ENCODE assay signal across 22 cellular contexts in the genomic region with DNA sequence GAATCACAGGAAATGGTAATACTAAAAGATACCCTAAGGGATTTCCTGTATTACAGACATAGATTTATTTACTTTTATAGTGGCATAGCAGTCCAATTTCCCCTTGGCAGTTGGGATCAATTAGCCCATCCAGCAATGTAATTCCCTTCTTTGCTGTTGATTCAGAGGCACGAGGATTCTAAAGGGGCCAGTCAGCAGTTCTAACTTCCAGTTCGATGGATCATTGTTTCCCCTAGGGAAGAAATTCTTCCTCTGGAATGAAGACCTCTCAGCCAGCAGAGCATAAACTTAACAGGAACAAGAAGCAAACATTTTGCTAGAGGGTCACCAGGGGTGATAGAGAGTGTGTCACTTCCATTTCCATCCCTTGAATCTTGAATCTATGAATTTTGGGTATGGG.
DNase-seq lines count a peak whose midpoint lies in the region; ATAC-seq, FAIRE-seq and TF ChIP-seq lines count a peak whose summit lies in the region.
"Had no signal": no experiment of that assay in that cellular context is flagged by ENCODE, and none has a peak within 500 bp of the region (broad histone marks: within the 10 kb centered on the region; RNA-seq: fewer than 3 reads in every experiment).

No MANE protein-coding gene starts in this region.

- peak; percentile 12 for DNase-seq in COLO829 (ENCODE audit: low spot score)
- DNase-seq in bronchial epithelial cell (ENCODE audit: low read depth) = peak; percentile 4
- peak; percentile 21 for DNase-seq in fibroblast of the conjunctiva (ENCODE audit: low read depth)
- DNase-seq in suprapubic skin (ENCODE audit: low spot score in 2 of 2) = no peak
- DNase-seq in GM13977 (ENCODE audit: low spot score) = no peak
- DNase-seq in SW 1271 (lab: John Stamatoyannopoulos, UW) = no peak
- DNase-seq: AML-193, DMS79, GOT3, HCEC 1CT, IMR-90, NCI-H1092 treated with DMSO at 0.1 percent for 48 hours, NCI-H1436 treated with DMSO at 0.1 percent for 48 hours, NCI-H1930, NCI-H510A, NCI-H748 treated with DMSO at 0.1 percent for 48 hours, SIG-M5 had no signal

- TF ChIP-seq CTCF in bronchial epithelial cell (IDR thresholded peaks at IDR 0.05; ENCODE audit: insufficient read depth, low read length, severe bottlenecking) = no peak
- no peak for TF ChIP-seq CTCF in suprapubic skin (IDR thresholded peaks at IDR 0.05)
- TF ChIP-seq CTCF in GM13977 (IDR thresholded peaks at IDR 0.05; ENCODE audit: extremely low read depth, insufficient read depth, missing control alignments) = no peak

- H3K4me3 ChIP-seq in bronchial epithelial cell (ENCODE audit: low read depth, low read length) (no peak overlapping the region), suprapubic skin (no peak overlapping the region)

- no peaks in the 10 kb centered on the region for H3K4me1 ChIP-seq in suprapubic skin

- peak overlapping the region; percentile 24 for H3K27ac ChIP-seq in suprapubic skin
- H3K27ac ChIP-seq: HL-60, KMS-11 had no signal

- H3K27me3 ChIP-seq in bronchial epithelial cell (ENCODE audit: control insufficient read depth, insufficient read depth, low read length) (no peaks in the 10 kb centered on the region), suprapubic skin (no peaks in the 10 kb centered on the region)

- in situ Hi-C loops in GM13977 (cut with MboI; ENCODE audit: low pct_unique_long_range_greater_than_20kb, low sequenced_read_pairs, unreplicated experiment) = no loop called here

- no peak for ATAC-seq in GM19023 (IDR thresholded peaks at IDR 0.05; ENCODE audit: unreplicated experiment)
- ATAC-seq: Panc1, SK-N-SH treated with all-trans-retinoic acid at 6 μM for 48 hours had no signal

- 28% methylated on average over 2 of the region's 2 CpGs for WGBS in suprapubic skin

- H3K9me3 ChIP-seq in suprapubic skin = no peaks in the 10 kb centered on the region

- H3K36me3 ChIP-seq in bronchial epithelial cell (ENCODE audit: control insufficient read depth, insufficient read depth, low read length) (no peaks in the 10 kb centered on the region), suprapubic skin (no peaks in the 10 kb centered on the region)

- FAIRE-seq in bronchial epithelial cell (lab: Jason Lieb, UNC) = no peak

- no peak for TF ChIP-seq EP300 in suprapubic skin (IDR thresholded peaks at IDR 0.05)

- no peak for TF ChIP-seq POLR2A in suprapubic skin (IDR thresholded peaks at IDR 0.05)

Comparison
In these comparisons a context has a peak if more than half of its experiments do, and no peak if none do; other contexts are left out.
1. DNase-seq: peak in COLO829 (single experiment), bronchial epithelial cell (single experiment) and fibroblast of the conjunctiva (single experiment); none in suprapubic skin (0 of 2), GM13977 (single experiment) and SW 1271 (0 of 2).